31 cellular contexts compared by ENCODE assay signal in genomic region chr3:28606283-28606682, GRCh38.
"Had no signal": no experiment of that assay in that cellular context is flagged by ENCODE, and none has a peak within 500 bp of the region (broad histone marks: within the 10 kb centered on the region; RNA-seq: fewer than 3 reads in every experiment).

No MANE protein-coding gene starts in this region.

- H3K4me1 ChIP-seq: neural progenitor cell, parathyroid adenoma, psoas muscle, right lobe of liver, sigmoid colon, spleen, suprapubic skin, testis, transverse colon, upper lobe of right lung, uterus had no signal

- H3K9ac ChIP-seq: neural progenitor cell, parathyroid adenoma had no signal

- H3K27ac ChIP-seq: neural progenitor cell, ovary, parathyroid adenoma, psoas muscle, right lobe of liver, sigmoid colon, spleen, suprapubic skin, testis, tibial artery, transverse colon, upper lobe of right lung, uterus had no signal

- H3K27me3 ChIP-seq: neural progenitor cell, ovary, right lobe of liver, sigmoid colon, spleen, suprapubic skin, testis, tibial artery, transverse colon, upper lobe of right lung, uterus had no signal

- H3K27me3 Mint-ChIP-seq: progenitor cell of endocrine pancreas; stimulated activated memory B cell treated with anti-CD40 and anti-IgM and Interleukin-4, amounts not matched to agents 10 μg/mL and 1 μg/mL and 100 μg/mL, for 72 hours had no signal

- H3K4me1 Mint-ChIP-seq: natural killer cell; stimulated activated memory B cell treated with anti-CD40 and anti-IgM and Interleukin-4, amounts not matched to agents 10 μg/mL and 1 μg/mL and 100 μg/mL, for 72 hours; stimulated activated naive CD8-positive, alpha-beta T cell treated with anti-CD3 and anti-CD28 coated beads, Interleukin-15, amount 100 ng/mL, for 72 hours had no signal

- H3K36me3 Mint-ChIP-seq: natural killer cell; neural progenitor cell; stimulated activated memory B cell treated with anti-CD40 and anti-IgM and Interleukin-4, amounts not matched to agents 10 μg/mL and 1 μg/mL and 100 μg/mL, for 72 hours; type B pancreatic cell had no signal

- H3K79me2 ChIP-seq: parathyroid adenoma had no signal

- ATAC-seq: natural killer cell; psoas muscle; right cardiac atrium; right lobe of liver; stimulated activated memory B cell treated with anti-CD40 and anti-IgM and Interleukin-4, amounts not matched to agents 10 μg/mL and 1 μg/mL and 100 μg/mL, for 72 hours; stimulated activated naive CD8-positive, alpha-beta T cell treated with anti-CD3 and anti-CD28 coated beads, Interleukin-15, amount 100 ng/mL, for 72 hours; stimulated activated naive CD8-positive, alpha-beta T cell treated with anti-CD3 and anti-CD28 coated beads, Interleukin-15, Interleukin-2, amounts not matched to agents 100 U/mL and 50 U/mL, for 24 hours; upper lobe of right lung had no signal

- H3K9me3 ChIP-seq: ovary, psoas muscle, right lobe of liver, sigmoid colon, spleen, suprapubic skin, testis, tibial artery, transverse colon, upper lobe of right lung, uterus had no signal

- H3K4me2 ChIP-seq: neural progenitor cell, smooth muscle cell had no signal

- H3K27ac Mint-ChIP-seq: natural killer cell; nephron; neural progenitor cell; progenitor cell of endocrine pancreas; stimulated activated memory B cell treated with anti-CD40 and anti-IgM and Interleukin-4, amounts not matched to agents 10 μg/mL and 1 μg/mL and 100 μg/mL, for 72 hours; stimulated activated naive CD8-positive, alpha-beta T cell treated with anti-CD3 and anti-CD28 coated beads, Interleukin-15, amount 100 ng/mL, for 72 hours; type B pancreatic cell had no signal

- H3K4me3 ChIP-seq: neural progenitor cell, ovary, psoas muscle, right lobe of liver, sigmoid colon, smooth muscle cell, spleen, suprapubic skin, testis, tibial artery, transverse colon, upper lobe of right lung, uterus had no signal

- DNase-seq: natural killer cell; occipital lobe; ovary; posterior cingulate gyrus; psoas muscle; right cardiac atrium; right lobe of liver; sigmoid colon; spleen; stimulated activated CD4-positive, alpha-beta T cell treated with anti-CD3 and anti-CD28 coated beads, Interleukin-12 subunit alpha, Interleukin-12 subunit beta, amount 100 ng/mL, for 4 hours; stimulated activated CD4-positive, alpha-beta T cell treated with anti-CD3 and anti-CD28 coated beads, Interleukin-1b, Interleukin-23, amount 100 ng/mL, for 48 hours; stimulated activated CD4-positive, alpha-beta T cell treated with anti-CD3 and anti-CD28 coated beads, Interleukin-4, amount 100 ng/mL, for 1 hour; stimulated activated CD4-positive, alpha-beta T cell treated with anti-CD3 and anti-CD28 coated beads, Interleukin-4, amount 100 ng/mL, for 4 hours; stimulated activated CD8-positive, alpha-beta memory T cell treated with anti-CD3 and anti-CD28 coated beads, Interleukin-4, amount 100 ng/mL, for 48 hours; stimulated activated naive CD4-positive, alpha-beta T cell; stimulated activated naive CD8-positive, alpha-beta T cell treated with anti-CD3 and anti-CD28 coated beads, Interleukin-15, amount 100 ng/mL, for 72 hours; stimulated activated naive CD8-positive, alpha-beta T cell treated with anti-CD3 and anti-CD28 coated beads, Interleukin-15, Interleukin-2, amounts not matched to agents 100 U/mL and 50 U/mL, for 24 hours; substantia nigra; testis; tibial artery; transverse colon; upper lobe of right lung; uterus had no signal

- H3K4me3 Mint-ChIP-seq: natural killer cell; nephron; neural progenitor cell; stimulated activated memory B cell treated with anti-CD40 and anti-IgM and Interleukin-4, amounts not matched to agents 10 μg/mL and 1 μg/mL and 100 μg/mL, for 72 hours; stimulated activated naive CD8-positive, alpha-beta T cell treated with anti-CD3 and anti-CD28 coated beads, Interleukin-15, amount 100 ng/mL, for 72 hours; type B pancreatic cell had no signal

- H3K36me3 ChIP-seq: neural progenitor cell, ovary, right lobe of liver, sigmoid colon, spleen, suprapubic skin, tibial artery, transverse colon, upper lobe of right lung, uterus had no signal

- H2AFZ ChIP-seq: neural progenitor cell, parathyroid adenoma had no signal

- H3K9me3 Mint-ChIP-seq: nephron; neural progenitor cell; stimulated activated memory B cell treated with anti-CD40 and anti-IgM and Interleukin-4, amounts not matched to agents 10 μg/mL and 1 μg/mL and 100 μg/mL, for 72 hours; stimulated activated naive CD8-positive, alpha-beta T cell treated with anti-CD3 and anti-CD28 coated beads, Interleukin-15, amount 100 ng/mL, for 72 hours; type B pancreatic cell had no signal
